Comparison of ENCODE assay signal across 3 cellular contexts in genomic region chr11:65762169-65762568, GRCh38. TPM values are rescaled to one million over a fixed set of nuclear protein-coding genes. Genes with fewer than 3 reads are reported as not detected.
"Had no signal": no experiment of that assay in that cellular context is flagged by ENCODE, and none has a peak within 500 bp of the region (broad histone marks: within the 10 kb centered on the region; RNA-seq: fewer than 3 reads in every experiment).

No MANE protein-coding gene starts in this region.

RNA-seq across cellular contexts. Expression of gene OVOL1, which starts 24.7 kb away (rescaled TPM):
- total RNA-seq: GM23248, H4, HFFc6 had no signal
- polyA plus RNA-seq: GM23248 had no signal
